In the genomic region with DNA sequence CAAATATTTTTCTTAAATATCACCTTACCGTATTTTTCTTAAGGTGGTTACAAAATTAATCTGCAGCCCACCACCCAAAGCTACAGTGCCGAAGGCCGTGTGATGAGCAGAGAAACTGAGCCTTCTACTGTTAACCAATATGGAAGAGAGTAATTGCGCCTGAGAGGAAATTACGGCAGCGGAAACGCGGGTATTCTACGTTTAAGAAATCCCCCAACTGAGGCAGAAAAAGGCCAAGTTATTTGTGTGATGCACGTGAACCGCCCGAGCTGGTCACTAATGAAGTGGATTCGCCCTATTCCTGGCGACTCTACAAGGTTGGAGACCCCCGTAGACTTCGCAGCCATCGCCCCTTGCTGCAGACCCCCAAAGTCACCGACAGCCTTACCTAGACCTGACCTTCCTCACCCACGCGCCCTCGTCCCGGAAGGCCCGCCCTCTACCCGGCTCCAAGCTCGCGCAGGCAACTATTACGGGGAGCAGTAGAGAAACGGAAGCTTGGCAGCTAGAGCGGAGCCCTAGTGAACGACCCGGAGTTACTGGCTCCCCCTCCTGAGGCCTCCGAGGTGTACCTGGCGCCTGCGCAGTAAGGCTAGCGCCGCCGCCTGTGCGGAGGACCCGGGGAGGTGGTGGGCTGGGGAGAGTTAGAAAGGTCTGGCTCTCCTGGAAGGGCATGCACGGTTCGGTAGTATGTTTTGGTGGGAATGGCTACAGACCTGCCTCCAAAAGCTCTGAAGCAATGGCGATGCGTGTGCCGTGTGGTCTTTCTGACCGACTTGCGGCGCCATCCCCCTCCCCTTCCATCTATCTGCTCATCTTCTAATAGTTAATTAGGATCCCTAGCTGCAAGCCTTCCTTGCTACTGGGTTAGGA, we compare ENCODE assay signal across 8 cellular contexts. TPM values are rescaled to one million over a fixed set of nuclear protein-coding genes. Genes with fewer than 3 reads are reported as not detected.
DNase-seq lines count a peak whose midpoint lies in the region; ATAC-seq, FAIRE-seq and TF ChIP-seq lines count a peak whose summit lies in the region.

A gene (minus strand): TSS at position 430 of the 873 bp plus-strand sequence. CDS start 4,319 bp downstream, outside the sequence.

- H2BK12ac ChIP-seq in H1 (ENCODE audit: low read depth, low read length) (peak within 1 kb of the TSS; percentile 94; the same call in 1 of the 2 replicates), mesenchymal stem cell (ENCODE audit: low read length in 2 of 2) (no peak within 1 kb of the TSS)

- H2AK5ac ChIP-seq in H1 (ENCODE audit: low read depth, low read length) (no peak within 1 kb of the TSS), mesenchymal stem cell (ENCODE audit: low read length, severe bottlenecking) (no peak within 1 kb of the TSS)

- H2BK5ac ChIP-seq in H1 (ENCODE audit: low read depth, low read length) = peak within 1 kb of the TSS; percentile 97
- no peak within 1 kb of the TSS for H2BK5ac ChIP-seq in mesenchymal stem cell (ENCODE audit: low read depth, low read length, poor library complexity, severe bottlenecking)

- no peaks in the 10 kb centered on the region for H3K9me3 ChIP-seq in H1 (ENCODE audit: insufficient read depth in 2 of 2, low read depth in 1 of 2, low read length in 1 of 2)
- peaks cover 3% of the 10 kb centered on the region for H3K9me3 ChIP-seq in mesenchymal stem cell (ENCODE audit: control insufficient read depth, low read length)

- FAIRE-seq in H1 (lab: Jason Lieb, UNC) = no peak

- no peaks in the 10 kb centered on the region for H3K23me2 ChIP-seq in H1 (ENCODE audit: low read depth, low read length)

- H3K27me3 ChIP-seq in H1 (replicated peaks in 1 of 4; ENCODE audit: control insufficient read depth in 3 of 4, extremely low read depth in 1 of 4, insufficient read depth in 3 of 4, low read length in 3 of 4) (no peaks in the 10 kb centered on the region), mesenchymal stem cell (ENCODE audit: control insufficient read depth in 1 of 2, insufficient read depth in 1 of 2, low read length in 2 of 2) (no peaks in the 10 kb centered on the region)

- peak within 1 kb of the TSS; percentile 70 for H3K56ac ChIP-seq in H1 (replicated peaks; ENCODE audit: insufficient read length, low read depth, low read length)

- H3K4me2 ChIP-seq in H1 (ENCODE audit: insufficient read depth in 1 of 2, low read depth in 2 of 2, low read length in 2 of 2) (peak within 1 kb of the TSS; percentile 78 to 83), mesenchymal stem cell (ENCODE audit: low read length, poor library complexity, severe bottlenecking) (peak within 1 kb of the TSS; percentile 94)

- H2BK15ac ChIP-seq in H1 (ENCODE audit: low read length) = 0 out of 2 replicates have a peak within 1 kb of the TSS, but pooled peaks have one; percentile 73
- H2BK15ac ChIP-seq in mesenchymal stem cell (ENCODE audit: low read depth, poor library complexity, severe bottlenecking) = no peak within 1 kb of the TSS

- H2AFZ ChIP-seq in H1 (ENCODE audit: low read length) = peak within 1 kb of the TSS; percentile 94
- H2AFZ ChIP-seq in mesenchymal stem cell (ENCODE audit: low read depth, low read length) = peak within 1 kb of the TSS; percentile 74

- TF ChIP-seq CTCF in Calu3 (IDR thresholded peaks at IDR 0.05; ENCODE audit: unreplicated experiment) (no peak), H1 (IDR thresholded peaks at IDR 0.05; ENCODE audit: control extremely low read depth in 1 of 3, insufficient read depth in 1 of 3, low read depth in 1 of 3, low read length in 3 of 3) (peak; percentile 76 to 83 (median 82))

- H3K9ac ChIP-seq in H1 (replicated peaks in 1 of 4; ENCODE audit: extremely low read depth in 1 of 4, low read depth in 3 of 4, low read length in 3 of 4) (peak within 1 kb of the TSS; percentile 61 to 92 (median 83)), mesenchymal stem cell (ENCODE audit: low read length) (peak within 1 kb of the TSS; percentile 94)

- peaks cover 0 to 21% of the 10 kb centered on the region in 2 experiments; a peak in 3 of 4 replicates for H3K79me2 ChIP-seq in H1 (ENCODE audit: control insufficient read depth in 1 of 2, insufficient read depth in 2 of 2, low read length in 2 of 2)

- peaks cover 9% of the 10 kb centered on the region for H3K4me1 Mint-ChIP-seq in Calu3 (ENCODE audit: low read depth, unreplicated experiment)

- no peaks in the 10 kb centered on the region for H3K27me3 Mint-ChIP-seq in Calu3 (ENCODE audit: unreplicated experiment)

- H3K23ac ChIP-seq in H1 (ENCODE audit: insufficient read length) (no peak within 1 kb of the TSS), mesenchymal stem cell (ENCODE audit: low read length in 2 of 2) (no peak within 1 kb of the TSS)

- H3K27ac Mint-ChIP-seq in Calu3 (ENCODE audit: unreplicated experiment) = peak within 1 kb of the TSS; percentile 89

- H3K27ac ChIP-seq in H1 (ENCODE audit: low read depth, low read length) (peak within 1 kb of the TSS; percentile 90), mesenchymal stem cell (ENCODE audit: low read length, poor library complexity, severe bottlenecking) (peak within 1 kb of the TSS; percentile 70)

- H3K9me3 Mint-ChIP-seq in Calu3 (ENCODE audit: low read depth, unreplicated experiment) = peaks cover 3% of the 10 kb centered on the region

- H2BK20ac ChIP-seq in H1 (ENCODE audit: low read length) = no peak within 1 kb of the TSS

- H3K4me3 ChIP-seq in H1 (ENCODE audit: extremely low read depth in 1 of 4, insufficient read depth in 2 of 4, low read depth in 3 of 4, low read length in 4 of 4) = peak within 1 kb of the TSS; percentile 56 to 90 (median 76)
- H3K4me3 ChIP-seq in mesenchymal stem cell (ENCODE audit: insufficient read depth in 1 of 2, low read depth in 1 of 2, low read length in 2 of 2) = peak within 1 kb of the TSS; percentile 68 to 84

- TF ChIP-seq EP300 in H1 (IDR thresholded peaks at IDR 0.05; ENCODE audit: borderline replicate concordance in 1 of 2, low read depth in 2 of 2, low read length in 2 of 2) = peak in 1 of 2 experiments; percentile 47; a peak in 1 of 3 replicates

- H3K36me3 Mint-ChIP-seq in Calu3 (ENCODE audit: insufficient read depth, unreplicated experiment) = peaks cover 22% of the 10 kb centered on the region

- TF ChIP-seq RAD21 in H1 (IDR thresholded peaks at IDR 0.05 in 1 of 2, conservative IDR thresholded peaks at IDR 0.05 in 1 of 2; ENCODE audit: low read depth in 2 of 2, low read length in 2 of 2) = peak; percentile 30 to 36

- peak within 1 kb of the TSS; percentile 83 for H3K4ac ChIP-seq in H1 (replicated peaks; ENCODE audit: insufficient read length, low read depth, low read length)
- peak within 1 kb of the TSS; percentile 18 to 56 for H3K4ac ChIP-seq in mesenchymal stem cell (ENCODE audit: low read depth in 1 of 2, low read length in 2 of 2)

- H4K20me1 ChIP-seq in H1 (replicated peaks in 1 of 2; ENCODE audit: control insufficient read depth in 1 of 2, insufficient read depth in 2 of 2, low read length in 2 of 2) = peaks cover 0 to 1% of the 10 kb centered on the region in 2 experiments

- peak within 1 kb of the TSS; percentile 92 for H3K4me3 Mint-ChIP-seq in Calu3 (ENCODE audit: low read depth, unreplicated experiment)

- peak within 1 kb of the TSS; percentile 83; the same call in 1 of the 2 replicates for H4K8ac ChIP-seq in H1 (ENCODE audit: extremely low read depth, insufficient read depth, low read length)
- H4K8ac ChIP-seq in mesenchymal stem cell (ENCODE audit: low read length) = peak within 1 kb of the TSS; percentile 86

- H4K91ac ChIP-seq in H1 (replicated peaks; ENCODE audit: insufficient read length, low read length) (peak within 1 kb of the TSS; percentile 92), mesenchymal stem cell (ENCODE audit: low read length) (peak within 1 kb of the TSS; percentile 73)

- H3K14ac ChIP-seq in H1 (ENCODE audit: insufficient read length) (no peak within 1 kb of the TSS), mesenchymal stem cell (ENCODE audit: low read length in 2 of 2) (peak within 1 kb of the TSS in 1 of 2 experiments; percentile 37)

- BruUV-seq in Calu3 (replicated peaks; lab: Mats Ljungman, UMichigan) = TSS peak; percentile 66

- peak; percentile 99 for ATAC-seq in GM21381 (IDR thresholded peaks at IDR 0.05; ENCODE audit: unreplicated experiment)

- H3K18ac ChIP-seq in H1 (ENCODE audit: extremely low read depth, low read length) (peak within 1 kb of the TSS; percentile 97), mesenchymal stem cell (ENCODE audit: low read depth in 1 of 2, low read length in 2 of 2) (peak within 1 kb of the TSS; percentile 84 to 85)

- 1% methylated on average over 46 of the region's 47 CpGs; no CpG with 5 or more reads in 1 of the 2 experiments for WGBS in H1 (ENCODE audit: extremely low coverage in 1 of 2, insufficient coverage in 1 of 2, insufficient read length in 1 of 2, insufficient replicate concordance in 2 of 2, low coverage in 1 of 2, low lambda C conversion rate in 2 of 2, missing lambda C conversion rate in 1 of 2), 2 experiments
- under 1% methylated on average over 44 of the region's 47 CpGs for WGBS in mesenchymal stem cell

- peak; percentile 93 for DNase-seq in Calu3
- peak; percentile 27 to 96 (median 90) for DNase-seq in HUDEP-2 (lab: John Stamatoyannopoulos, UW; ENCODE audit: unreplicated experiment in 76 of 76)
- peak; percentile 81 for DNase-seq in NOMO-1 treated with dmso at 0.1 percent for 144 hours (lab: John Stamatoyannopoulos, UW; ENCODE audit: unreplicated experiment)
- peak; percentile 79 to 85 (median 84) for DNase-seq in activated CD8-positive, alpha-beta memory T cell treated with anti-CD3 and anti-CD28 coated beads for 48 hours (ENCODE audit: low read depth in 2 of 3, low spot score in 2 of 3)
- peak; percentile 94 to 95 for DNase-seq in H1 (ENCODE audit: low read depth in 1 of 2, low spot score in 2 of 2)
- peak; percentile 95 for DNase-seq in mesenchymal stem cell
- DNase-seq in stimulated activated CD8-positive, alpha-beta memory T cell treated with anti-CD3 and anti-CD28 coated beads, Interleukin-12 subunit alpha, Interleukin-12 subunit beta, amount 100 ng/mL, for 4 hours (ENCODE audit: low read depth) = peak; percentile 89

- H3K36me3 ChIP-seq in H1 (ENCODE audit: control insufficient read depth in 2 of 4, insufficient read depth in 4 of 4, low read length in 3 of 4) (peaks cover 0 to 9% (median 4%) of the 10 kb centered on the region in 4 experiments; a peak in 3 of 8 replicates), mesenchymal stem cell (ENCODE audit: control insufficient read depth in 1 of 2, insufficient read depth in 2 of 2, low read depth in 1 of 2, low read length in 2 of 2) (peaks cover 0 to 6% of the 10 kb centered on the region in 2 experiments)

- TF ChIP-seq POLR2A in H1 (IDR thresholded peaks at IDR 0.05; ENCODE audit: control extremely low read depth in 1 of 2, low read depth in 2 of 2, low read length in 2 of 2) = peak; percentile 99

- peak within 1 kb of the TSS; percentile 89 for H4K5ac ChIP-seq in H1 (ENCODE audit: insufficient read length, low read depth, low read length)

- H3K79me1 ChIP-seq in H1 (ENCODE audit: low read depth, low read length) (no peaks in the 10 kb centered on the region; the same call in 1 of the 2 replicates), mesenchymal stem cell (replicated peaks; ENCODE audit: low read length, poor library complexity, severe bottlenecking) (peaks cover 14% of the 10 kb centered on the region)

- H3K4me1 ChIP-seq in H1 (replicated peaks in 1 of 4; ENCODE audit: control insufficient read depth in 3 of 4, insufficient read depth in 4 of 4, low read length in 3 of 4) (no peaks in the 10 kb centered on the region; a peak in 1 of 7 replicates), mesenchymal stem cell (ENCODE audit: control insufficient read depth, insufficient read depth, low read depth, low read length) (no peaks in the 10 kb centered on the region)

- POLR2A ChIA-PET in H1 (lab: Charles Lee; ENCODE audit: partially characterized antibody) = interaction anchor here (0.6 to 3.0 kb wide), 30 partner anchors 9 to 459 kb away, joined by 3 to 19 read pairs (median 3); a partner anchor contains a TSS

- CTCF ChIA-PET in Calu3 (lab: Charles Lee) (interaction anchor here (0.5 to 1.6 kb wide), 7 partner anchors 61 to 519 kb away, joined by 3 to 8 read pairs (median 3); no protein-coding TSS in a partner anchor), H1 (lab: Charles Lee; ENCODE audit: partially characterized antibody) (interaction anchor here (0.6 to 5.1 kb wide), 37 partner anchors 8 to 634 kb away, joined by 3 to 39 read pairs (median 4); no protein-coding TSS in a partner anchor)

- intact Hi-C loops in Calu3 (cut with micrococcal nuclease; ENCODE audit: unreplicated experiment) = loop anchor here (2.0 to 5.0 kb wide), 3 partner anchors 208 to 518 kb away; a partner anchor contains a TSS

- H2BK120ac ChIP-seq in H1 (replicated peaks; ENCODE audit: low read depth, low read length) (peak within 1 kb of the TSS; percentile 75), mesenchymal stem cell (ENCODE audit: low read depth, low read length) (peak within 1 kb of the TSS; percentile 39)

RNA-seq across cellular contexts. Expression of the gene that starts here (rescaled TPM):
- total RNA-seq in Calu3 (2022) = 54.6 and 60.3 TPM in 2 replicates
- total RNA-seq in H1 (2021; fragmentation: NEBNext Ultra II Directional; extraction: Animal tissue kit (Norgen Biotek cat#: 25700)) = 62.6 and 66.4 TPM in 2 replicates
- 11.8 and 22.9 TPM in 2 replicates for polyA plus RNA-seq in H1 (2011; rRNA removed)
- 37.4 TPM for polyA plus RNA-seq in H1 (2011; cell fraction: cytosol; rRNA removed)
- polyA plus RNA-seq in H1 (2011; cell fraction: nucleus; rRNA removed) = 22.2 TPM
- polyA plus RNA-seq in H1 (2012, experiment 1 of 2) = 73.9 to 130 TPM (median 91.0 TPM) in 4 replicates
- 27.8 TPM for polyA plus RNA-seq in H1 (2012, experiment 2 of 2)
- 99.0 TPM for polyA plus RNA-seq in H1 (2013, experiment 1 of 2)
- polyA plus RNA-seq in H1 (2013, experiment 2 of 2) = 102 TPM
- 20.6 and 28.8 TPM in 2 replicates for polyA minus RNA-seq in H1 (2011; rRNA and poly(A)+ RNA removed)
- polyA minus RNA-seq in H1 (2011; cell fraction: cytosol; rRNA and poly(A)+ RNA removed) = 11.7 TPM
- polyA minus RNA-seq in H1 (2011; cell fraction: nucleus; rRNA and poly(A)+ RNA removed) = 13.3 TPM
- 83.2 TPM for polyA plus RNA-seq in mesenchymal stem cell (2013, experiment 1 of 2)
- polyA plus RNA-seq in mesenchymal stem cell (2013, experiment 2 of 2) = 84.1 TPM

Comparison
In these comparisons a context has a peak if more than half of its experiments do, and no peak if none do; other contexts are left out.
1. Peak in every context shown above with its lines: DNase-seq, ATAC-seq, H3K4me3 ChIP-seq and H3K27ac ChIP-seq.